Comparison of ENCODE assay signal across 12 cellular contexts in the genomic region with DNA sequence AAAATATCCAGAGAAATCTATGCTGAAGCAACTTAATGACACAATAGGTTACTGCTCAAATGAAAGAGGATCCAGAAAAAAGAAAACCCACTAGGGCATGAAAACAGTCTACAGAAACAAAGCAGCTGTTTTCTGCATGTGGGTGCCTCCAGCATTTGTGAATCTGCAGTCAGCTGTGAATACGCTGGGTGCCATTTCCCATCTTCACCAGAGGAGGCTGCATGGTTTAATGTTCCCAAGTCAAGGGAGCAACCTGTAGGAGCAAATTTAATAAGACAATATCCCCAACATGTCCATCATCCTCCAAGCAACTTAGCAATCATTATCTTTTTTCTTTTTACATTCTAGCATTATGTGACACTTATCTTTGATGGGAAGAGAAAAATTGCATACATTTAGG.
DNase-seq lines count a peak whose midpoint lies in the region; TF ChIP-seq lines count a peak whose summit lies in the region.
"Had no signal": no experiment of that assay in that cellular context is flagged by ENCODE, and none has a peak within 500 bp of the region (broad histone marks: within the 10 kb centered on the region; RNA-seq: fewer than 3 reads in every experiment).

No MANE protein-coding gene starts in this region.

- TF ChIP-seq CTCF in fibroblast of villous mesenchyme (IDR thresholded peaks at IDR 0.05; ENCODE audit: insufficient read depth, low read depth, low read length) = peak; percentile 30
- TF ChIP-seq CTCF in type B pancreatic cell (conservative IDR thresholded peaks at IDR 0.05) = peak; percentile 57
- TF ChIP-seq CTCF in GM10266 (IDR thresholded peaks at IDR 0.05; ENCODE audit: control insufficient read depth, insufficient read depth, low read depth, missing control alignments) = no peak

- POLR2A ChIA-PET in activated CD4-positive, alpha-beta T cell treated with anti-CD3 and anti-CD28 coated beads, Interleukin-2, amount 10 ng/mL, durations not matched to agents 7 days and 5 days (lab: Charles Lee) = no interaction called here

- H3K4me3 ChIP-seq in fibroblast of villous mesenchyme (ENCODE audit: low read depth, low read length) = no peak overlapping the region
- H3K4me3 ChIP-seq: SJCRH30 had no signal

- H3K4me1 Mint-ChIP-seq in type B pancreatic cell (ENCODE audit: unreplicated experiment) = no peaks in the 10 kb centered on the region
- H3K4me1 Mint-ChIP-seq in activated CD4-positive, alpha-beta T cell treated with anti-CD3 and anti-CD28 coated beads, Interleukin-2, amount 10 ng/mL, durations not matched to agents 7 days and 5 days = no peaks in the 10 kb centered on the region
- H3K4me1 Mint-ChIP-seq: CD8-positive, alpha-beta memory T cell had no signal

- CTCF ChIA-PET in activated CD4-positive, alpha-beta T cell treated with anti-CD3 and anti-CD28 coated beads, Interleukin-2, amount 10 ng/mL, durations not matched to agents 7 days and 5 days (lab: Charles Lee) = no interaction called here

- no peak overlapping the region for H3K4me3 Mint-ChIP-seq in type B pancreatic cell
- H3K4me3 Mint-ChIP-seq in activated CD4-positive, alpha-beta T cell treated with anti-CD3 and anti-CD28 coated beads, Interleukin-2, amount 10 ng/mL, durations not matched to agents 7 days and 5 days = no peak overlapping the region
- H3K4me3 Mint-ChIP-seq: CD8-positive, alpha-beta memory T cell had no signal

- peaks cover 3% of the 10 kb centered on the region for H3K9me3 Mint-ChIP-seq in type B pancreatic cell
- H3K9me3 Mint-ChIP-seq in activated CD4-positive, alpha-beta T cell treated with anti-CD3 and anti-CD28 coated beads, Interleukin-2, amount 10 ng/mL, durations not matched to agents 7 days and 5 days = no peaks in the 10 kb centered on the region

- no peaks in the 10 kb centered on the region for H3K36me3 Mint-ChIP-seq in type B pancreatic cell
- H3K36me3 Mint-ChIP-seq in activated CD4-positive, alpha-beta T cell treated with anti-CD3 and anti-CD28 coated beads, Interleukin-2, amount 10 ng/mL, durations not matched to agents 7 days and 5 days (ENCODE audit: low read depth) = no peaks in the 10 kb centered on the region
- H3K36me3 Mint-ChIP-seq: CD8-positive, alpha-beta memory T cell had no signal

- H3K27ac Mint-ChIP-seq in type B pancreatic cell = no peak overlapping the region
- no peak overlapping the region for H3K27ac Mint-ChIP-seq in activated CD4-positive, alpha-beta T cell treated with anti-CD3 and anti-CD28 coated beads, Interleukin-2, amount 10 ng/mL, durations not matched to agents 7 days and 5 days
- H3K27ac Mint-ChIP-seq: CD8-positive, alpha-beta memory T cell had no signal

- DNase-seq in SIG-M5 treated with dmso at 0.1 percent for 504 hours (lab: John Stamatoyannopoulos, UW; ENCODE audit: unreplicated experiment) (peak; percentile 13), SIG-M5 (lab: John Stamatoyannopoulos, UW) (no peak), NCI-H526 (lab: John Stamatoyannopoulos, UW) (peak; percentile 38 to 81), fibroblast of villous mesenchyme (ENCODE audit: low read depth) (peak; percentile 6), type B pancreatic cell (ENCODE audit: extremely low spot score, unreplicated experiment) (no peak), posterior cingulate gyrus (no peak), GM10266 (ENCODE audit: extremely low spot score) (no peak)
- no peak for DNase-seq in activated CD4-positive, alpha-beta T cell treated with anti-CD3 and anti-CD28 coated beads, Interleukin-2, amount 10 ng/mL, durations not matched to agents 7 days and 5 days
- DNase-seq: activated T-cell treated with anti-CD3 and anti-CD28 coated beads for 4 hours; CD8-positive, alpha-beta memory T cell; stimulated activated CD8-positive, alpha-beta memory T cell treated with anti-CD3 and anti-CD28 coated beads, Interleukin-4, amount 100 ng/mL, for 48 hours had no signal

- H3K27me3 Mint-ChIP-seq in type B pancreatic cell = no peaks in the 10 kb centered on the region
- no peaks in the 10 kb centered on the region for H3K27me3 Mint-ChIP-seq in activated CD4-positive, alpha-beta T cell treated with anti-CD3 and anti-CD28 coated beads, Interleukin-2, amount 10 ng/mL, durations not matched to agents 7 days and 5 days

- intact Hi-C loops in posterior cingulate gyrus (cut with DNase I) = no loop called here

Comparison
In these comparisons a context has a peak if more than half of its experiments do, and no peak if none do; other contexts are left out.
1. DNase-seq: peak in SIG-M5 treated with dmso at 0.1 percent for 504 hours (single experiment), NCI-H526 (2 of 2) and fibroblast of villous mesenchyme (single experiment); none in SIG-M5 (single experiment), type B pancreatic cell (single experiment), posterior cingulate gyrus (0 of 10), GM10266 (single experiment) and activated CD4-positive, alpha-beta T cell treated with anti-CD3 and anti-CD28 coated beads, Interleukin-2, amount 10 ng/mL, durations not matched to agents 7 days and 5 days (single experiment).